Comparison of ENCODE assay signal across 1 cellular context in the genomic region with DNA sequence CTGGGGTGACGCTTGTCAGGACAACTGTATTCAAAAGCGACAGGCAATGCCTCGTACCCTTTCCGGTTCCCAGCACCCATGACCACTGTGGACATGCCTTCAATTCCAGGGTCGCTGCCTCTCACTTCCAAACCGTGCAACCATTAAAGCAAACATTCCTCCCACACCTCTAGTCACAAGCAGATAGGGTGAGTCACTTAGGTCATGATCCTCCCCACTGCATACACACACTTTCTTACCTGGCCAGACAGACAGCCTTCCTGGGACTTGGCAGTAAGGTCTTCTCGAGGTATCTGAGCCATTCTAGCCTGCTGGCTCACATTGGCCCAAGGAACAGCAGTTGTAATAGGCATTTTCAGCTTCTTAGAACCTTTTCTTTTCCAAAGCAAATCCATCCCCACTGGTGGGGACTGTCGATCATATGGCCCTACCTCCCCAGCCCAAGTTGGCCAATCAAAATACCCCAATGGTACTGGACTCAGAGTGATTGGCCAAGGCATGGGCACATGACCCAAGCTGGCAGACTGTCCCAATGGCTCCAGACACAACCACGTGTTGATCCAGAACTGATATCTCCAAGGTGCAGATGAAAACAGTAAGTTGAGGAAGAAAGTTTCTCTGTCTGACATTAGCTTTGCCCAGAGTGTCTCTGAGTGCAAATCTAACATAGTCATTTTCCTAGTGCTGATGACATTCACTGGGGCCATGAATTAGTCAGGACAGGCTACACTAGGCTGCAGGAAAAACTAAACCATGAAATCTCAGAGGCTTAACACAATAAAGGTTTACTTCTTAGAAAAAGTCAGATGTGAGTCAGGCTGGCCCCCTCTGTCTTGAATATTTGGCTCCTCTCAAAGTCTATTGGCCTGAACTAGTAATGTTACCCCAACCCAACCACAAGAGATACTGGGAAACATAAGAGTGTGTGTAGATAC.
TF ChIP-seq lines count a peak whose summit lies in the region.

No MANE protein-coding gene starts in this region.

TF ChIP-seq in K562, 482 proteins besides CTCF, POLR2A, EP300 and RAD21 (continued from another document and continues in another):
- no peak for TF ChIP-seq HCFC1 (IDR thresholded peaks at IDR 0.05; ENCODE audit: low read depth, low read length)
- TF ChIP-seq, protein P1, sequence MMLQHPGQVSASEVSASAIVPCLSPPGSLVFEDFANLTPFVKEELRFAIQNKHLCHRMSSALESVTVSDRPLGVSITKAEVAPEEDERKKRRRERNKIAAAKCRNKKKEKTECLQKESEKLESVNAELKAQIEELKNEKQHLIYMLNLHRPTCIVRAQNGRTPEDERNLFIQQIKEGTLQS (IDR thresholded peaks at IDR 0.05): peak; percentile 76
- TF ChIP-seq, protein P1 (CRISPR knock-in tag; conservative IDR thresholded peaks at IDR 0.05): no peak
- TF ChIP-seq, protein P2, sequence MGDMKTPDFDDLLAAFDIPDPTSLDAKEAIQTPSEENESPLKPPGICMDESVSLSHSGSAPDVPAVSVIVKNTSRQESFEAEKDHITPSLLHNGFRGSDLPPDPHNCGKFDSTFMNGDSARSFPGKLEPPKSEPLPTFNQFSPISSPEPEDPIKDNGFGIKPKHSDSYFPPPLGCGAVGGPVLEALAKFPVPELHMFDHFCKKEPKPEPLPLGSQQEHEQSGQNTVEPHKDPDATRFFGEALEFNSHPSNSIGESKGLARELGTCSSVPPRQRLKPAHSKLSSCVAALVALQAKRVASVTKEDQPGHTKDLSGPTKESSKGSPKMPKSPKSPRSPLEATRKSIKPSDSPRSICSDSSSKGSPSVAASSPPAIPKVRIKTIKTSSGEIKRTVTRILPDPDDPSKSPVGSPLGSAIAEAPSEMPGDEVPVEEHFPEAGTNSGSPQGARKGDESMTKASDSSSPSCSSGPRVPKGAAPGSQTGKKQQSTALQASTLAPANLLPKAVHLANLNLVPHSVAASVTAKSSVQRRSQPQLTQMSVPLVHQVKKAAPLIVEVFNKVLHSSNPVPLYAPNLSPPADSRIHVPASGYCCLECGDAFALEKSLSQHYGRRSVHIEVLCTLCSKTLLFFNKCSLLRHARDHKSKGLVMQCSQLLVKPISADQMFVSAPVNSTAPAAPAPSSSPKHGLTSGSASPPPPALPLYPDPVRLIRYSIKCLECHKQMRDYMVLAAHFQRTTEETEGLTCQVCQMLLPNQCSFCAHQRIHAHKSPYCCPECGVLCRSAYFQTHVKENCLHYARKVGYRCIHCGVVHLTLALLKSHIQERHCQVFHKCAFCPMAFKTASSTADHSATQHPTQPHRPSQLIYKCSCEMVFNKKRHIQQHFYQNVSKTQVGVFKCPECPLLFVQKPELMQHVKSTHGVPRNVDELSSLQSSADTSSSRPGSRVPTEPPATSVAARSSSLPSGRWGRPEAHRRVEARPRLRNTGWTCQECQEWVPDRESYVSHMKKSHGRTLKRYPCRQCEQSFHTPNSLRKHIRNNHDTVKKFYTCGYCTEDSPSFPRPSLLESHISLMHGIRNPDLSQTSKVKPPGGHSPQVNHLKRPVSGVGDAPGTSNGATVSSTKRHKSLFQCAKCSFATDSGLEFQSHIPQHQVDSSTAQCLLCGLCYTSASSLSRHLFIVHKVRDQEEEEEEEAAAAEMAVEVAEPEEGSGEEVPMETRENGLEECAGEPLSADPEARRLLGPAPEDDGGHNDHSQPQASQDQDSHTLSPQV (IDR thresholded peaks at IDR 0.05): peak; percentile 20; the same call in 1 of the 2 replicates
- peak; percentile 52 for TF ChIP-seq RBM25 (IDR thresholded peaks at IDR 0.05; ENCODE audit: low read depth, low read length, severe bottlenecking)
- TF ChIP-seq ADNP (tag; IDR thresholded peaks at IDR 0.05): no peak
- no peak; the same call in 1 of the 2 replicates for TF ChIP-seq MECOM (CRISPR knock-in tag; IDR thresholded peaks at IDR 0.05)
- no peak for TF ChIP-seq MEIS2 (IDR thresholded peaks at IDR 0.05; ENCODE audit: partially characterized antibody)
- TF ChIP-seq COPS2 (conservative IDR thresholded peaks at IDR 0.05): no peak
- TF ChIP-seq ZNF778 (CRISPR knock-in tag; IDR thresholded peaks at IDR 0.05): no peak
- TF ChIP-seq CBFA2T2 (conservative IDR thresholded peaks at IDR 0.05): peak; percentile 51; the same call in 1 of the 2 replicates
- TF ChIP-seq, protein P3, sequence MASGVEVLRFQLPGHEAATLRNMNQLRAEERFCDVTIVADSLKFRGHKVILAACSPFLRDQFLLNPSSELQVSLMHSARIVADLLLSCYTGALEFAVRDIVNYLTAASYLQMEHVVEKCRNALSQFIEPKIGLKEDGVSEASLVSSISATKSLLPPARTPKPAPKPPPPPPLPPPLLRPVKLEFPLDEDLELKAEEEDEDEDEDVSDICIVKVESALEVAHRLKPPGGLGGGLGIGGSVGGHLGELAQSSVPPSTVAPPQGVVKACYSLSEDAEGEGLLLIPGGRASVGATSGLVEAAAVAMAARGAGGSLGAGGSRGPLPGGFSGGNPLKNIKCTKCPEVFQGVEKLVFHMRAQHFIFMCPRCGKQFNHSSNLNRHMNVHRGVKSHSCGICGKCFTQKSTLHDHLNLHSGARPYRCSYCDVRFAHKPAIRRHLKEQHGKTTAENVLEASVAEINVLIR (CRISPR knock-in tag; IDR thresholded peaks at IDR 0.05): no peak
- TF ChIP-seq ZNF707 (CRISPR knock-in tag; conservative IDR thresholded peaks at IDR 0.05): no peak
- no peak for TF ChIP-seq CCAR2 (IDR thresholded peaks at IDR 0.05; ENCODE audit: low read depth, low read length)
- TF ChIP-seq SRSF1 (IDR thresholded peaks at IDR 0.05; ENCODE audit: low read depth, low read length): no peak
- TF ChIP-seq ZNF699 (CRISPR knock-in tag; IDR thresholded peaks at IDR 0.05; ENCODE audit: insufficient replicate concordance): no peak
- peak; percentile 39; the same call in 1 of the 2 replicates for TF ChIP-seq POLR2AphosphoS5 (IDR thresholded peaks at IDR 0.05; ENCODE audit: control insufficient read depth, insufficient read depth, low read depth, low read length)
- no peak for TF ChIP-seq RBM15 (IDR thresholded peaks at IDR 0.05; ENCODE audit: insufficient read depth, low read length)
- peak; percentile 26 to 56; a peak in 1 of 4 replicates for TF ChIP-seq FOXA3 (CRISPR knock-in tag; conservative IDR thresholded peaks at IDR 0.05 in 1 of 2, IDR thresholded peaks at IDR 0.05 in 1 of 2)
- TF ChIP-seq, protein P4, sequence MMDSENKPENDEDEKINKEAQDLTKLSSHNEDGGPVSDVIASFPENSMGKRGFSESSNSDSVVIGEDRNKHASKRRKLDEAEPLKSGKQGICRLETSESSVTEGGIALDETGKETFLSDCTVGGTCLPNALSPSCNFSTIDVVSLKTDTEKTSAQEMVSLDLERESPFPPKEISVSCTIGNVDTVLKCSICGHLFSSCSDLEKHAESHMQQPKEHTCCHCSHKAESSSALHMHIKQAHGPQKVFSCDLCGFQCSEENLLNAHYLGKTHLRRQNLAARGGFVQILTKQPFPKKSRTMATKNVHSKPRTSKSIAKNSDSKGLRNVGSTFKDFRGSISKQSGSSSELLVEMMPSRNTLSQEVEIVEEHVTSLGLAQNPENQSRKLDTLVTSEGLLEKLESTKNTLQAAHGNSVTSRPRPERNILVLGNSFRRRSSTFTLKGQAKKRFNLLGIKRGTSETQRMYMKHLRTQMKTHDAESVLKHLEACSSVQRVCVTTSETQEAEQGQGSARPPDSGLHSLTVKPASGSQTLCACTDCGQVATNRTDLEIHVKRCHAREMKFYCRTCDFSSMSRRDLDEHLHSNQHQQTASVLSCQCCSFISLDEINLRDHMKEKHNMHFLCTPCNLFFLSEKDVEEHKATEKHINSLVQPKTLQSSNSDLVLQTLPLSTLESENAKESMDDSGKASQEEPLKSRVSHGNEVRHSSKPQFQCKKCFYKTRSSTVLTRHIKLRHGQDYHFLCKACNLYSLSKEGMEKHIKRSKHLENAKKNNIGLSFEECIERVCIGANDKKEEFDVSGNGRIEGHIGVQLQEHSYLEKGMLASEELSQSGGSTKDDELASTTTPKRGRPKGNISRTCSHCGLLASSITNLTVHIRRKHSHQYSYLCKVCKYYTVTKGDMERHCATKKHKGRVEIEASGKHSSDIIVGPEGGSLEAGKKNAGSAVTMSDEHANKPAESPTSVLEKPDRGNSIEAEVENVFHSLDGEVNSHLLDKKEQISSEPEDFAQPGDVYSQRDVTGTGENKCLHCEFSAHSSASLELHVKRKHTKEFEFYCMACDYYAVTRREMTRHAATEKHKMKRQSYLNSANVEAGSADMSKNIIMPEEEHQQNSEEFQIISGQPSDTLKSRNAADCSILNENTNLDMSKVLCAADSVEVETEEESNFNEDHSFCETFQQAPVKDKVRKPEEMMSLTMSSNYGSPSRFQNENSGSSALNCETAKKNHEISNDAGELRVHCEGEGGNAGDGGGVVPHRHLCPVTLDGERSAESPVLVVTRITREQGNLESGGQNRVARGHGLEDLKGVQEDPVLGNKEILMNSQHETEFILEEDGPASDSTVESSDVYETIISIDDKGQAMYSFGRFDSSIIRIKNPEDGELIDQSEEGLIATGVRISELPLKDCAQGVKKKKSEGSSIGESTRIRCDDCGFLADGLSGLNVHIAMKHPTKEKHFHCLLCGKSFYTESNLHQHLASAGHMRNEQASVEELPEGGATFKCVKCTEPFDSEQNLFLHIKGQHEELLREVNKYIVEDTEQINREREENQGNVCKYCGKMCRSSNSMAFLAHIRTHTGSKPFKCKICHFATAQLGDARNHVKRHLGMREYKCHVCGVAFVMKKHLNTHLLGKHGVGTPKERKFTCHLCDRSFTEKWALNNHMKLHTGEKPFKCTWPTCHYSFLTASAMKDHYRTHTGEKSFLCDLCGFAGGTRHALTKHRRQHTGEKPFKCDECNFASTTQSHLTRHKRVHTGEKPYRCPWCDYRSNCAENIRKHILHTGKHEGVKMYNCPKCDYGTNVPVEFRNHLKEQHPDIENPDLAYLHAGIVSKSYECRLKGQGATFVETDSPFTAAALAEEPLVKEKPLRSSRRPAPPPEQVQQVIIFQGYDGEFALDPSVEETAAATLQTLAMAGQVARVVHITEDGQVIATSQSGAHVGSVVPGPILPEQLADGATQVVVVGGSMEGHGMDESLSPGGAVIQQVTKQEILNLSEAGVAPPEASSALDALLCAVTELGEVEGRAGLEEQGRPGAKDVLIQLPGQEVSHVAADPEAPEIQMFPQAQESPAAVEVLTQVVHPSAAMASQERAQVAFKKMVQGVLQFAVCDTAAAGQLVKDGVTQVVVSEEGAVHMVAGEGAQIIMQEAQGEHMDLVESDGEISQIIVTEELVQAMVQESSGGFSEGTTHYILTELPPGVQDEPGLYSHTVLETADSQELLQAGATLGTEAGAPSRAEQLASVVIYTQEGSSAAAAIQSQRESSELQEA (IDR thresholded peaks at IDR 0.05; ENCODE audit: low read depth): no peak
- no peak for TF ChIP-seq SMAD4 (CRISPR knock-in tag; conservative IDR thresholded peaks at IDR 0.05)
- no peak for TF ChIP-seq MYNN (IDR thresholded peaks at IDR 0.05)
- TF ChIP-seq MYNN (CRISPR knock-in tag; IDR thresholded peaks at IDR 0.05): no peak
- TF ChIP-seq IRF1 (CRISPR knock-in tag; IDR thresholded peaks at IDR 0.05; ENCODE audit: borderline replicate concordance): no peak
- TF ChIP-seq NBN (IDR thresholded peaks at IDR 0.05; ENCODE audit: low read depth): no peak
- TF ChIP-seq, protein P5, sequence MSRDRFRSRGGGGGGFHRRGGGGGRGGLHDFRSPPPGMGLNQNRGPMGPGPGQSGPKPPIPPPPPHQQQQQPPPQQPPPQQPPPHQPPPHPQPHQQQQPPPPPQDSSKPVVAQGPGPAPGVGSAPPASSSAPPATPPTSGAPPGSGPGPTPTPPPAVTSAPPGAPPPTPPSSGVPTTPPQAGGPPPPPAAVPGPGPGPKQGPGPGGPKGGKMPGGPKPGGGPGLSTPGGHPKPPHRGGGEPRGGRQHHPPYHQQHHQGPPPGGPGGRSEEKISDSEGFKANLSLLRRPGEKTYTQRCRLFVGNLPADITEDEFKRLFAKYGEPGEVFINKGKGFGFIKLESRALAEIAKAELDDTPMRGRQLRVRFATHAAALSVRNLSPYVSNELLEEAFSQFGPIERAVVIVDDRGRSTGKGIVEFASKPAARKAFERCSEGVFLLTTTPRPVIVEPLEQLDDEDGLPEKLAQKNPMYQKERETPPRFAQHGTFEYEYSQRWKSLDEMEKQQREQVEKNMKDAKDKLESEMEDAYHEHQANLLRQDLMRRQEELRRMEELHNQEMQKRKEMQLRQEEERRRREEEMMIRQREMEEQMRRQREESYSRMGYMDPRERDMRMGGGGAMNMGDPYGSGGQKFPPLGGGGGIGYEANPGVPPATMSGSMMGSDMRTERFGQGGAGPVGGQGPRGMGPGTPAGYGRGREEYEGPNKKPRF (IDR thresholded peaks at IDR 0.05; ENCODE audit: low read depth, low read length): no peak
- no peak for TF ChIP-seq MCM3 (IDR thresholded peaks at IDR 0.05)
- TF ChIP-seq ZNF212 (CRISPR knock-in tag; IDR thresholded peaks at IDR 0.05): no peak
- TF ChIP-seq ETS2 (tag; IDR thresholded peaks at IDR 0.05; ENCODE audit: borderline replicate concordance, poor library complexity, severe bottlenecking): no peak
- TF ChIP-seq TOE1 (IDR thresholded peaks at IDR 0.05; ENCODE audit: borderline replicate concordance): no peak
- TF ChIP-seq TOE1 (CRISPR knock-in tag; IDR thresholded peaks at IDR 0.05; ENCODE audit: borderline replicate concordance, low read depth): no peak
- TF ChIP-seq ZEB2 (IDR thresholded peaks at IDR 0.05): peak; percentile 91
- TF ChIP-seq SOX6 (IDR thresholded peaks at IDR 0.05): 0 out of 2 replicates have a peak, but pooled peaks have one; percentile 15
- no peak for TF ChIP-seq TAF9B (IDR thresholded peaks at IDR 0.05; ENCODE audit: partially characterized antibody)
- TF ChIP-seq, protein P6, sequence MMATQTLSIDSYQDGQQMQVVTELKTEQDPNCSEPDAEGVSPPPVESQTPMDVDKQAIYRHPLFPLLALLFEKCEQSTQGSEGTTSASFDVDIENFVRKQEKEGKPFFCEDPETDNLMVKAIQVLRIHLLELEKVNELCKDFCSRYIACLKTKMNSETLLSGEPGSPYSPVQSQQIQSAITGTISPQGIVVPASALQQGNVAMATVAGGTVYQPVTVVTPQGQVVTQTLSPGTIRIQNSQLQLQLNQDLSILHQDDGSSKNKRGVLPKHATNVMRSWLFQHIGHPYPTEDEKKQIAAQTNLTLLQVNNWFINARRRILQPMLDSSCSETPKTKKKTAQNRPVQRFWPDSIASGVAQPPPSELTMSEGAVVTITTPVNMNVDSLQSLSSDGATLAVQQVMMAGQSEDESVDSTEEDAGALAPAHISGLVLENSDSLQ (IDR thresholded peaks at IDR 0.05): peak; percentile 70
- TF ChIP-seq RB1 (IDR thresholded peaks at IDR 0.05; ENCODE audit: low read depth): no peak
- no peak for TF ChIP-seq JUNB (CRISPR knock-in tag; conservative IDR thresholded peaks at IDR 0.05)
- TF ChIP-seq ZC3H8 (IDR thresholded peaks at IDR 0.05): no peak
- peak; percentile 80 for TF ChIP-seq TCF3 (CRISPR knock-in tag; IDR thresholded peaks at IDR 0.05)
- no peak for TF ChIP-seq NCOA4 (IDR thresholded peaks at IDR 0.05; ENCODE audit: partially characterized antibody)
- no peak for TF ChIP-seq CHD1 (IDR thresholded peaks at IDR 0.05; ENCODE audit: low read length)
- TF ChIP-seq SNIP1 (IDR thresholded peaks at IDR 0.05; ENCODE audit: low read depth): no peak
